In genomic region chr10:61356342-61356741, GRCh38 we compare ENCODE assay signal across 30 cellular contexts.
"Had no signal": no experiment of that assay in that cellular context is flagged by ENCODE, and none has a peak within 500 bp of the region (broad histone marks: within the 10 kb centered on the region; RNA-seq: fewer than 3 reads in every experiment).

No MANE protein-coding gene starts in this region.

- H3K9me3 Mint-ChIP-seq: activated naive CD4-positive, alpha-beta T cell treated with anti-CD3 and anti-CD28 coated beads for 36 hours; activated T-helper 1 cell treated with anti-CD3 and anti-CD28 coated beads, Interleukin-12 subunit alpha, Interleukin-12 subunit beta, Interleukin-2, Interleukin-4 antibody, amounts not matched to agents 30 ng/mL and 10 ng/mL and 1 ng/mL, durations not matched to agents 14 hours and 24 hours and 36 hours; naive B cell; nephron progenitor cell; stimulated activated memory B cell treated with anti-CD40 and anti-IgM and Interleukin-4, amounts not matched to agents 10 μg/mL and 1 μg/mL and 100 μg/mL, for 72 hours; stimulated activated naive CD8-positive, alpha-beta T cell treated with anti-CD3 and anti-CD28 coated beads, Interleukin-15, amount 100 ng/mL, for 72 hours; T-helper 1 cell treated with Interleukin-12 subunit alpha and Interleukin-12 subunit beta and Interleukin-4 antibody, amounts not matched to agents 30 μg/mL and 1 μg/mL, for 36 hours; type B pancreatic cell had no signal

- H3K27ac Mint-ChIP-seq: activated naive CD4-positive, alpha-beta T cell treated with anti-CD3 and anti-CD28 coated beads for 36 hours; activated T-helper 1 cell treated with anti-CD3 and anti-CD28 coated beads, Interleukin-12 subunit alpha, Interleukin-12 subunit beta, Interleukin-2, Interleukin-4 antibody, amounts not matched to agents 30 ng/mL and 10 ng/mL and 1 ng/mL, durations not matched to agents 14 hours and 24 hours and 36 hours; mesothelial cell of epicardium; naive B cell; nephron progenitor cell; stimulated activated memory B cell treated with anti-CD40 and anti-IgM and Interleukin-4, amounts not matched to agents 10 μg/mL and 1 μg/mL and 100 μg/mL, for 72 hours; stimulated activated naive CD8-positive, alpha-beta T cell treated with anti-CD3 and anti-CD28 coated beads, Interleukin-15, amount 100 ng/mL, for 72 hours; T-helper 1 cell treated with Interleukin-12 subunit alpha and Interleukin-12 subunit beta and Interleukin-4 antibody, amounts not matched to agents 30 μg/mL and 1 μg/mL, for 36 hours; type B pancreatic cell had no signal

- H3K36me3 ChIP-seq: ovary, prostate gland, sigmoid colon, uterus had no signal

- DNase-seq: activated CD4-positive, alpha-beta T cell treated with anti-CD3 and anti-CD28 coated beads for 4 hours; activated CD4-positive, alpha-beta T cell treated with anti-CD3 and anti-CD28 coated beads, Interleukin-2, amount 50 U/mL, for 4 hours; activated effector memory CD4-positive, alpha-beta T cell treated with anti-CD3 and anti-CD28 coated beads, Interleukin-2, amount 50 U/mL, for 16 hours; activated naive CD4-positive, alpha-beta T cell treated with anti-CD3 and anti-CD28 coated beads for 36 hours; activated T-cell treated with anti-CD3 and anti-CD28 coated beads for 4 hours; cortex of kidney; islet precursor cell; left cardiac atrium; naive B cell; nephron progenitor cell; ovary; retina; sigmoid colon; stimulated activated CD4-positive, alpha-beta T cell treated with anti-CD3 and anti-CD28 coated beads, Interleukin-1b, Interleukin-23, amount 100 ng/mL, for 48 hours; stimulated activated CD4-positive, alpha-beta T cell treated with anti-CD3 and anti-CD28 coated beads, Interleukin-4, amount 100 ng/mL, for 4 hours; stimulated activated CD8-positive, alpha-beta memory T cell treated with anti-CD3 and anti-CD28 coated beads, Interleukin-4, amount 100 ng/mL, for 48 hours; stimulated activated naive CD8-positive, alpha-beta T cell treated with anti-CD3 and anti-CD28 coated beads, Interleukin-15, amount 100 ng/mL, for 72 hours; substantia nigra; SW 1271; T-helper 9 cell; uterus had no signal

- H3K4me1 Mint-ChIP-seq: naive B cell; nephron progenitor cell; stimulated activated memory B cell treated with anti-CD40 and anti-IgM and Interleukin-4, amounts not matched to agents 10 μg/mL and 1 μg/mL and 100 μg/mL, for 72 hours; stimulated activated naive CD8-positive, alpha-beta T cell treated with anti-CD3 and anti-CD28 coated beads, Interleukin-15, amount 100 ng/mL, for 72 hours had no signal

- ATAC-seq: esophagus mucosa; left cardiac atrium; stimulated activated memory B cell treated with anti-CD40 and anti-IgM and Interleukin-4, amounts not matched to agents 10 μg/mL and 1 μg/mL and 100 μg/mL, for 72 hours; stimulated activated naive CD8-positive, alpha-beta T cell treated with anti-CD3 and anti-CD28 coated beads, Interleukin-15, amount 100 ng/mL, for 72 hours had no signal

- H3K4me1 ChIP-seq: prostate gland, sigmoid colon, uterus had no signal

- H3K4me3 ChIP-seq: ovary, prostate gland, sigmoid colon, smooth muscle cell, uterus had no signal

- H3K36me3 Mint-ChIP-seq: mesothelial cell of epicardium; naive B cell; stimulated activated memory B cell treated with anti-CD40 and anti-IgM and Interleukin-4, amounts not matched to agents 10 μg/mL and 1 μg/mL and 100 μg/mL, for 72 hours; type B pancreatic cell had no signal

- H3K9me3 ChIP-seq: ovary, prostate gland, sigmoid colon, uterus had no signal

- H3K4me3 Mint-ChIP-seq: activated naive CD4-positive, alpha-beta T cell treated with anti-CD3 and anti-CD28 coated beads for 36 hours; activated T-helper 1 cell treated with anti-CD3 and anti-CD28 coated beads, Interleukin-12 subunit alpha, Interleukin-12 subunit beta, Interleukin-2, Interleukin-4 antibody, amounts not matched to agents 30 ng/mL and 10 ng/mL and 1 ng/mL, durations not matched to agents 14 hours and 24 hours and 36 hours; mesothelial cell of epicardium; naive B cell; nephron progenitor cell; stimulated activated memory B cell treated with anti-CD40 and anti-IgM and Interleukin-4, amounts not matched to agents 10 μg/mL and 1 μg/mL and 100 μg/mL, for 72 hours; stimulated activated naive CD8-positive, alpha-beta T cell treated with anti-CD3 and anti-CD28 coated beads, Interleukin-15, amount 100 ng/mL, for 72 hours; T-helper 1 cell treated with Interleukin-12 subunit alpha and Interleukin-12 subunit beta and Interleukin-4 antibody, amounts not matched to agents 30 μg/mL and 1 μg/mL, for 36 hours; type B pancreatic cell had no signal

- H3K27ac ChIP-seq: ovary, prostate gland, sigmoid colon, uterus, VCaP had no signal

- H3K27me3 ChIP-seq: ovary, sigmoid colon, uterus had no signal
